Comparison of ENCODE assay signal across 11 cellular contexts in the genomic region with DNA sequence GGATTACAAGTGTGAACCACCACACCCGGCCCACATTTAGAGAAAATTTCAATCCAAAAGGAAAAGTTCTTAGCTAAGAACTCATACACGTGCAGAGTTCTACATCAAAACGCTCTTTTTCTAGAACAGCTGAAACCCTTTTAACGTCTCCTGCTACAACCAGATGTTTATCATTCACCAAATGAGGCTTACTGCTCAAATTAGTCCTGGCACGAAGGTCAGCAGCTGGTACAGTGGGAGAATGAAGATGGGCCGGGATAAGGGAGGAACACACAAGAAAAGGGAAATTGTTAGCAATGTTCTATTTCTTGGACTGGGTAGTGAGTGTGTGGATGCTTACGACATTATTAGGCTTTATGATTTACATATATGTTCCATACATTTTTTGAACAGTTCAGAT. TPM values are rescaled to one million over a fixed set of nuclear protein-coding genes. Genes with fewer than 3 reads are reported as not detected.
DNase-seq lines count a peak whose midpoint lies in the region; ATAC-seq and TF ChIP-seq lines count a peak whose summit lies in the region.
"Had no signal": no experiment of that assay in that cellular context is flagged by ENCODE, and none has a peak within 500 bp of the region (broad histone marks: within the 10 kb centered on the region; RNA-seq: fewer than 3 reads in every experiment).

No MANE protein-coding gene starts in this region.

- intact Hi-C loops in gastrocnemius medialis (cut with DNase I; ENCODE audit: low total_unique reads): loop anchor here (2.0 kb wide), 1 partner anchor 76 kb away; no protein-coding TSS in a partner anchor

- no peak for ATAC-seq in gastrocnemius medialis
- ATAC-seq in HG03175 (IDR thresholded peaks at IDR 0.05; ENCODE audit: unreplicated experiment): no peak
- no peak for ATAC-seq in activated CD4-positive, CD25-positive, alpha-beta regulatory T cell treated with anti-CD3 and anti-CD28 coated beads, Interleukin-2, amount 50 U/mL, for 24 hours
- ATAC-seq: HCT116 had no signal

- peak; percentile 40 for DNase-seq in AG10803 (ENCODE audit: low read depth)
- no peak for DNase-seq in HFFc6
- DNase-seq in epidermal melanocyte (ENCODE audit: insufficient read length, low spot score): peak; percentile 29
- no peak for DNase-seq in gastrocnemius medialis
- no peak for DNase-seq in HuH-7.5 (ENCODE audit: low spot score)
- DNase-seq: Caco-2; CD8-positive, alpha-beta memory T cell; IMR-90 had no signal

- no peak for TF ChIP-seq CTCF in AG10803 (conservative IDR thresholded peaks at IDR 0.05; ENCODE audit: low read length)
- TF ChIP-seq CTCF in HFFc6 (IDR thresholded peaks at IDR 0.05): no peak
- no peak for TF ChIP-seq CTCF in gastrocnemius medialis (IDR thresholded peaks at IDR 0.05 in 4 of 5, conservative IDR thresholded peaks at IDR 0.05 in 1 of 5)

- H3K4me1 Mint-ChIP-seq in HFFc6 (ENCODE audit: low read depth): peaks cover 14% of the 10 kb centered on the region
- H3K4me1 Mint-ChIP-seq: CD8-positive, alpha-beta memory T cell had no signal

- peaks cover 36% of the 10 kb centered on the region for H3K36me3 Mint-ChIP-seq in HFFc6 (ENCODE audit: low read depth)

- in situ Hi-C loops in gastrocnemius medialis (cut with MboI; ENCODE audit: low sequenced_read_pairs in 4 of 4): no loop called here

- TF ChIP-seq POLR2A in gastrocnemius medialis (IDR thresholded peaks at IDR 0.05): no peak

- no peaks in the 10 kb centered on the region for H3K9me3 ChIP-seq in gastrocnemius medialis
- H3K9me3 ChIP-seq: Caco-2 had no signal

- H3K9me3 Mint-ChIP-seq in HFFc6: no peaks in the 10 kb centered on the region
- H3K9me3 Mint-ChIP-seq: CD8-positive, alpha-beta memory T cell had no signal

- H3K4me3 ChIP-seq in AG10803 (ENCODE audit: low read length) (no peak overlapping the region), gastrocnemius medialis (no peak overlapping the region)

- H3K27ac Mint-ChIP-seq in HFFc6: peak overlapping the region; percentile 36; the same call in 1 of the 2 replicates

- H3K27me3 ChIP-seq in gastrocnemius medialis: no peaks in the 10 kb centered on the region

- no peak overlapping the region for H3K4me3 Mint-ChIP-seq in HFFc6
- H3K4me3 Mint-ChIP-seq: CD8-positive, alpha-beta memory T cell had no signal

- no peaks in the 10 kb centered on the region for H3K27me3 Mint-ChIP-seq in HFFc6 (ENCODE audit: insufficient read depth)
- H3K27me3 Mint-ChIP-seq: CD8-positive, alpha-beta memory T cell had no signal

- H3K4me1 ChIP-seq in gastrocnemius medialis: peaks cover 14 to 17% of the 10 kb centered on the region in 2 donors
- H3K4me1 ChIP-seq: Caco-2 had no signal

- H3K27ac ChIP-seq in gastrocnemius medialis: peak overlapping the region in 3 of 4 donors; percentile 58 to 75 (median 69)

- H3K36me3 ChIP-seq in gastrocnemius medialis: no peaks in the 10 kb centered on the region

RNA-seq across cellular contexts. Expression of a gene that starts 37.2 kb away (rescaled TPM):
- total RNA-seq in HFFc6 (2021; fragmentation: NEBNext Ultra II Directional; extraction: Animal tissue kit (Norgen Biotek cat#: 25700)): 10 to 100 TPM; 14.7 to 19.5 (median 18.0) TPM
- 10 to 100 TPM in 3 of 4 donors, 1 to 10 TPM in 1; 7.1 to 21.0 (median 17.6) TPM for total RNA-seq in gastrocnemius medialis

Comparison
In these comparisons a context has a peak if more than half of its experiments do, and no peak if none do; other contexts are left out.
1. DNase-seq: peak in AG10803 (single experiment) and epidermal melanocyte (single experiment); none in HFFc6 (single experiment), gastrocnemius medialis (0 of 2) and HuH-7.5 (single experiment).